9 cellular contexts compared by ENCODE assay signal in genomic region chr1:93635614-93636543, GRCh38. TPM values are rescaled to one million over a fixed set of nuclear protein-coding genes. Genes with fewer than 3 reads are reported as not detected.
DNase-seq lines count a peak whose midpoint lies in the region; FAIRE-seq and TF ChIP-seq lines count a peak whose summit lies in the region.
"Had no signal": no experiment of that assay in that cellular context is flagged by ENCODE, and none has a peak within 500 bp of the region (broad histone marks: within the 10 kb centered on the region; RNA-seq: fewer than 3 reads in every experiment).

No MANE protein-coding gene starts in this region.

- in situ Hi-C loops in brain microvascular endothelial cell (cut with HindIII; ENCODE audit: low pct_ligation_motif_present, low sequenced_read_pairs), result no loop called here

- POLR2A ChIA-PET in GM10248 (lab: Yijun Ruan, JAX), result no interaction called here

- H3K27me3 ChIP-seq in HUES64 (ENCODE audit: insufficient read depth, low read length) (no peaks in the 10 kb centered on the region), brain microvascular endothelial cell (replicated peaks) (no peaks in the 10 kb centered on the region), WERI-Rb-1 (ENCODE audit: insufficient read depth, low read depth, severe bottlenecking) (no peaks in the 10 kb centered on the region)

- H3K4me3 ChIP-seq in HUES64 (ENCODE audit: low read length) (peak overlapping the region; percentile 8; the same call in 1 of the 2 replicates), brain microvascular endothelial cell (ENCODE audit: low read depth, low read length) (no peak overlapping the region), WERI-Rb-1 (ENCODE audit: low read depth, low read length) (no peak overlapping the region)

- peaks cover 15% of the 10 kb centered on the region; the same call in 1 of the 2 replicates for H3K36me3 ChIP-seq in HUES64 (ENCODE audit: insufficient read depth, low read length)
- peaks cover 12% of the 10 kb centered on the region for H3K36me3 ChIP-seq in brain microvascular endothelial cell (replicated peaks)
- no peaks in the 10 kb centered on the region for H3K36me3 ChIP-seq in WERI-Rb-1

- H3K27ac ChIP-seq in HUES64 (ENCODE audit: low read depth, low read length) (peak overlapping the region; percentile 95), brain microvascular endothelial cell (no peak overlapping the region), WERI-Rb-1 (no peak overlapping the region)
- H3K27ac ChIP-seq: parathyroid adenoma had no signal

- TF ChIP-seq CTCF in brain microvascular endothelial cell (IDR thresholded peaks at IDR 0.05; ENCODE audit: low read depth, low read length, missing control alignments) (peak; percentile 8), WERI-Rb-1 (IDR thresholded peaks at IDR 0.05; ENCODE audit: low read depth, low read length) (no peak), GM10248 (IDR thresholded peaks at IDR 0.05; ENCODE audit: control extremely low read depth, extremely low read depth, low read depth, missing control alignments) (no peak)

- CTCF ChIA-PET in GM10248 (lab: Yijun Ruan, JAX), result interaction anchor here (1.0 to 22.2 kb wide), 7 partner anchors 11 to 216 kb away, joined by 3 to 628 read pairs (median 3); no protein-coding TSS in a partner anchor

- no peaks in the 10 kb centered on the region for H3K9me3 ChIP-seq in HUES64 (ENCODE audit: insufficient read depth, low read depth, low read length)
- no peaks in the 10 kb centered on the region for H3K9me3 ChIP-seq in WERI-Rb-1 (ENCODE audit: severe bottlenecking)

- peaks cover 28% of the 10 kb centered on the region for H3K4me1 ChIP-seq in HUES64 (ENCODE audit: insufficient read depth, low read length)
- H3K4me1 ChIP-seq: parathyroid adenoma had no signal

- DNase-seq in brain microvascular endothelial cell (no peak), iPS DF 4.7 (ENCODE audit: extremely low read depth, low spot score) (peak; percentile 89), putamen (ENCODE audit: low spot score) (peak; percentile 70), GM19239 (ENCODE audit: insufficient read length, low spot score) (no peak), SK-N-DZ (ENCODE audit: low spot score) (no peak), WERI-Rb-1 (no peak), GM10248 (ENCODE audit: extremely low spot score) (no peak)

- WGBS in HUES64, result 43% methylated on average over 14 of the region's 14 CpGs

- peak overlapping the region; percentile 69 for H3K9ac ChIP-seq in HUES64 (ENCODE audit: low read depth, low read length)
- H3K9ac ChIP-seq: parathyroid adenoma had no signal

- FAIRE-seq in GM19239 (lab: Jason Lieb, UNC), result no peak

RNA-seq across cellular contexts. Expression of gene BCAR3, which starts 45.8 kb away (rescaled TPM):
- 9.4 TPM for polyA plus RNA-seq in HUES64 (2013, experiment 1 of 2)
- 13.0 TPM for polyA plus RNA-seq in HUES64 (2013, experiment 2 of 2)
- polyA plus RNA-seq in SK-N-DZ (2014; cell fraction: cytosol; rRNA removed), result 0.77 and 1.7 TPM in 2 replicates
- polyA plus RNA-seq in SK-N-DZ (2014; cell fraction: nucleus; rRNA removed), result 1.3 and 1.6 TPM in 2 replicates

Comparison
In these comparisons a context has a peak if more than half of its experiments do, and no peak if none do; other contexts are left out.
1. DNase-seq: peak in iPS DF 4.7 (single experiment) and putamen (single experiment); none in brain microvascular endothelial cell (single experiment), GM19239 (single experiment), SK-N-DZ (single experiment), WERI-Rb-1 (single experiment) and GM10248 (single experiment).